In genomic region chr2:221370942-221371221, GRCh38 we compare ENCODE assay signal across 20 cellular contexts.
DNase-seq lines count a peak whose midpoint lies in the region; TF ChIP-seq lines count a peak whose summit lies in the region.
"Had no signal": no experiment of that assay in that cellular context is flagged by ENCODE, and none has a peak within 500 bp of the region (broad histone marks: within the 10 kb centered on the region; RNA-seq: fewer than 3 reads in every experiment).

No MANE protein-coding gene starts in this region.

- H3K4me1 ChIP-seq in PC-9 (replicated peaks; ENCODE audit: insufficient read depth) (no peaks in the 10 kb centered on the region), hepatocyte (ENCODE audit: insufficient read depth) (peaks cover 4% of the 10 kb centered on the region)
- H3K4me1 ChIP-seq: A549, BLaER1, Caco-2 had no signal

- H3K4me3 ChIP-seq in PC-9 = no peak overlapping the region
- no peak overlapping the region for H3K4me3 ChIP-seq in hepatocyte
- no peak overlapping the region for H3K4me3 ChIP-seq in WERI-Rb-1 (ENCODE audit: low read depth, low read length)
- H3K4me3 ChIP-seq: A549, BLaER1 had no signal

- BruUV-seq in PC-9 (replicated peaks; lab: Mats Ljungman, UMichigan) = no TSS peak

- CTCF ChIA-PET in PC-9 (lab: Charles Lee) = interaction anchor here (0.5 kb wide), 1 partner anchor 424 kb away, joined by 5 read pairs; no protein-coding TSS in a partner anchor

- intact Hi-C loops in PC-9 (cut with micrococcal nuclease; ENCODE audit: unreplicated experiment) = loop anchor here (5.0 kb wide), 1 partner anchor 201 kb away; the partner anchor contains the start of gene EPHA4

- TF ChIP-seq CTCF in PC-9 (conservative IDR thresholded peaks at IDR 0.05) (no peak), hepatocyte (IDR thresholded peaks at IDR 0.05; ENCODE audit: poor library complexity) (no peak), WERI-Rb-1 (IDR thresholded peaks at IDR 0.05; ENCODE audit: low read depth, low read length) (no peak)

- no peaks in the 10 kb centered on the region for H3F3A ChIP-seq in PC-9 (ENCODE audit: insufficient read depth, low read depth)

- DNase-seq in DMS 273 (lab: John Stamatoyannopoulos, UW; ENCODE audit: unreplicated experiment) (peak; percentile 12), DMS 273 treated with DMSO at 0.1 percent for 48 hours (lab: John Stamatoyannopoulos, UW) (no peak), PC-9 (no peak), hepatocyte (ENCODE audit: low spot score) (no peak), WERI-Rb-1 (no peak), AG20443 (ENCODE audit: low spot score) (no peak), medulla oblongata (ENCODE audit: extremely low spot score) (no peak)
- DNase-seq: Caco-2; CD4-positive, CD25-positive, alpha-beta regulatory T cell; CD8-positive, alpha-beta T cell; DMS53; EL; GDM1; GOT3; H7; HCEC 1CT had no signal

- H3K9me3 ChIP-seq in PC-9 (ENCODE audit: insufficient read depth, low read depth) (no peaks in the 10 kb centered on the region), hepatocyte (ENCODE audit: low read depth) (no peaks in the 10 kb centered on the region), WERI-Rb-1 (ENCODE audit: severe bottlenecking) (no peaks in the 10 kb centered on the region)
- H3K9me3 ChIP-seq: A549, BLaER1, Caco-2 had no signal

- POLR2A ChIA-PET in PC-9 (lab: Charles Lee; ENCODE audit: unreplicated experiment) = no interaction called here

- no peaks in the 10 kb centered on the region for H3K36me3 ChIP-seq in PC-9 (ENCODE audit: low read depth)
- no peaks in the 10 kb centered on the region for H3K36me3 ChIP-seq in hepatocyte (replicated peaks; ENCODE audit: insufficient read depth, low read depth)
- no peaks in the 10 kb centered on the region for H3K36me3 ChIP-seq in WERI-Rb-1
- H3K36me3 ChIP-seq: BLaER1 had no signal

- 42% methylated on average over 4 of the region's 4 CpGs for WGBS in hepatocyte (ENCODE audit: low lambda C conversion rate, missing lambda C conversion rate)

- H3K27ac ChIP-seq in PC-9 (no peak overlapping the region), hepatocyte (no peak overlapping the region), WERI-Rb-1 (no peak overlapping the region)
- H3K27ac ChIP-seq: 22Rv1, A549, BLaER1, C4-2B had no signal

- H3K27me3 ChIP-seq in PC-9 (ENCODE audit: insufficient read depth, low read depth) (no peaks in the 10 kb centered on the region), hepatocyte (peaks cover 7% of the 10 kb centered on the region), WERI-Rb-1 (ENCODE audit: insufficient read depth, low read depth, severe bottlenecking) (no peaks in the 10 kb centered on the region)
- H3K27me3 ChIP-seq: BLaER1 had no signal

- H2AFZ ChIP-seq in PC-9 = 0 out of 2 replicates have a peak overlapping the region, but pooled peaks have one; percentile 4
- H2AFZ ChIP-seq in hepatocyte = no peak overlapping the region

- H3K79me2 ChIP-seq in PC-9 (ENCODE audit: low read depth) = no peaks in the 10 kb centered on the region
- H3K79me2 ChIP-seq in hepatocyte = no peaks in the 10 kb centered on the region

- H4K20me1 ChIP-seq in PC-9 (ENCODE audit: insufficient read depth) (no peaks in the 10 kb centered on the region), hepatocyte (ENCODE audit: insufficient read depth, poor library complexity, severe bottlenecking) (no peaks in the 10 kb centered on the region)
- H4K20me1 ChIP-seq: BLaER1 had no signal

- no peaks in the 10 kb centered on the region for H3K9me2 ChIP-seq in PC-9 (ENCODE audit: insufficient read depth)
- no peaks in the 10 kb centered on the region for H3K9me2 ChIP-seq in hepatocyte (replicated peaks; ENCODE audit: insufficient read depth)

- no peak overlapping the region for H3K4me2 ChIP-seq in PC-9
- H3K4me2 ChIP-seq in hepatocyte = peak overlapping the region; percentile 5
- H3K4me2 ChIP-seq: A549, BLaER1 had no signal
